Comparison of ENCODE assay signal across 8 cellular contexts in genomic region chrX:48957477-48957826, GRCh38. TPM values are rescaled to one million over a fixed set of nuclear protein-coding genes. Genes with fewer than 3 reads are reported as not detected.
DNase-seq lines count a peak whose midpoint lies in the region; ATAC-seq and TF ChIP-seq lines count a peak whose summit lies in the region.

Gene OTUD5, minus strand, starts transcription at chrX:48957607. Its CDS starts 37 bp downstream, at chrX:48957570.

- peak within 1 kb of the TSS; percentile 68 for H3K4me3 ChIP-seq in fibroblast of mammary gland (ENCODE audit: control insufficient read depth, low read depth, low read length)

- H3K27ac Mint-ChIP-seq in neural crest cell (ENCODE audit: unreplicated experiment), result peak within 1 kb of the TSS; percentile 100

- no peaks in the 10 kb centered on the region for H3K27me3 Mint-ChIP-seq in activated T-cell treated with anti-CD3 and anti-CD28 coated beads, Interleukin-2, amount 50 U/mL, for 4 hours (ENCODE audit: low read depth)
- H3K27me3 Mint-ChIP-seq in neural crest cell (ENCODE audit: low read depth), result no peaks in the 10 kb centered on the region

- no peaks in the 10 kb centered on the region for H3K9me3 Mint-ChIP-seq in activated T-cell treated with anti-CD3 and anti-CD28 coated beads, Interleukin-2, amount 50 U/mL, for 4 hours
- H3K9me3 Mint-ChIP-seq in neural crest cell, result no peaks in the 10 kb centered on the region

- peak; percentile 34 for ATAC-seq in HG03039 (IDR thresholded peaks at IDR 0.05; ENCODE audit: unreplicated experiment)
- ATAC-seq in activated T-cell treated with anti-CD3 and anti-CD28 coated beads, Interleukin-2, amount 50 U/mL, for 4 hours, result peak; percentile 70 to 71

- H3K4me1 Mint-ChIP-seq in activated T-cell treated with anti-CD3 and anti-CD28 coated beads, Interleukin-2, amount 50 U/mL, for 4 hours (ENCODE audit: low read depth), result peaks cover 40% of the 10 kb centered on the region
- H3K4me1 Mint-ChIP-seq in neural crest cell, result peaks cover 13% of the 10 kb centered on the region

- peak; percentile 67 for DNase-seq in NK-92 treated with Interleukin-12 subunit alpha and Interleukin-12 subunit beta, amount 100 ng/mL, for 24 hours (lab: John Stamatoyannopoulos, UW)
- DNase-seq in NK-92 (lab: John Stamatoyannopoulos, UW; ENCODE audit: unreplicated experiment), result no peak
- DNase-seq in NCI-H774 (lab: John Stamatoyannopoulos, UW), result peak; percentile 35
- DNase-seq in activated T-cell treated with anti-CD3 and anti-CD28 coated beads, Interleukin-2, amount 50 U/mL, for 4 hours, result peak; percentile 67
- no peak for DNase-seq in fibroblast of mammary gland (ENCODE audit: low read depth)
- DNase-seq in neural crest cell (ENCODE audit: low read depth, low spot score), result no peak

- H3K36me3 Mint-ChIP-seq in activated T-cell treated with anti-CD3 and anti-CD28 coated beads, Interleukin-2, amount 50 U/mL, for 4 hours (ENCODE audit: insufficient read depth), result peaks cover 1% of the 10 kb centered on the region
- no peaks in the 10 kb centered on the region for H3K36me3 Mint-ChIP-seq in neural crest cell (ENCODE audit: low read depth)

- TF ChIP-seq CTCF in fibroblast of mammary gland (conservative IDR thresholded peaks at IDR 0.05; ENCODE audit: control insufficient read depth, insufficient read depth, low read depth, low read length), result no peak
- no peak for TF ChIP-seq CTCF in neural crest cell (conservative IDR thresholded peaks at IDR 0.05)
- TF ChIP-seq CTCF in subcutaneous adipose tissue (IDR thresholded peaks at IDR 0.05; ENCODE audit: low read depth), result no peak

- peak within 1 kb of the TSS; percentile 98 for H3K4me3 Mint-ChIP-seq in activated T-cell treated with anti-CD3 and anti-CD28 coated beads, Interleukin-2, amount 50 U/mL, for 4 hours
- peak within 1 kb of the TSS; percentile 97 for H3K4me3 Mint-ChIP-seq in neural crest cell

RNA-seq across cellular contexts. Expression of gene OTUD5, which starts in this region (rescaled TPM):
- total RNA-seq in activated T-cell treated with anti-CD3 and anti-CD28 coated beads, Interleukin-2, amount 50 U/mL, for 4 hours, result 10 to 100 TPM; 55.5 to 65.2 (median 57.8) TPM
- total RNA-seq in neural crest cell, result 38.6 and 39.6 TPM in 2 replicates
- 10 to 100 TPM; 24.0 to 47.5 (median 29.9) TPM for total RNA-seq in subcutaneous adipose tissue

Comparison
In these comparisons a context has a peak if more than half of its experiments do, and no peak if none do; other contexts are left out.
1. DNase-seq: peak in NK-92 treated with Interleukin-12 subunit alpha and Interleukin-12 subunit beta, amount 100 ng/mL, for 24 hours (single experiment), NCI-H774 (single experiment) and activated T-cell treated with anti-CD3 and anti-CD28 coated beads, Interleukin-2, amount 50 U/mL, for 4 hours (single experiment); none in NK-92 (single experiment), fibroblast of mammary gland (single experiment) and neural crest cell (single experiment).